In genomic region chr6:33577718-33578117, GRCh38 we compare ENCODE assay signal across 12 cellular contexts. TPM values are rescaled to one million over a fixed set of nuclear protein-coding genes. Genes with fewer than 3 reads are reported as not detected.
DNase-seq lines count a peak whose midpoint lies in the region; ATAC-seq, FAIRE-seq and TF ChIP-seq lines count a peak whose summit lies in the region.
"Had no signal": no experiment of that assay in that cellular context is flagged by ENCODE, and none has a peak within 500 bp of the region (broad histone marks: within the 10 kb centered on the region; RNA-seq: fewer than 3 reads in every experiment).

No MANE protein-coding gene starts in this region.

- intact Hi-C loops in activated B cell treated with CpG ODN at 0.5 μM for 24 hours (cut with micrococcal nuclease): no loop called here

- WGBS in suprapubic skin: 67% methylated on average over 3 of the region's 6 CpGs

- peak overlapping the region; percentile 92 for H3K4me2 ChIP-seq in keratinocyte (ENCODE audit: control insufficient read depth, extremely low read depth, insufficient read depth, low read depth, low read length)

- POLR2A ChIA-PET in activated B cell treated with CpG ODN at 0.5 μM for 24 hours (lab: Charles Lee) (no interaction called here), GM10248 (lab: Yijun Ruan, JAX) (no interaction called here)

- H3K27ac ChIP-seq in keratinocyte (ENCODE audit: control insufficient read depth, insufficient read depth, low read length) (peak overlapping the region; percentile 87), suprapubic skin (peak overlapping the region; percentile 79)

- H3K9me3 ChIP-seq in keratinocyte (ENCODE audit: control insufficient read depth, low read depth, low read length) (no peaks in the 10 kb centered on the region), suprapubic skin (no peaks in the 10 kb centered on the region)

- H3K4me3 ChIP-seq in keratinocyte (ENCODE audit: control insufficient read depth in 2 of 3, extremely low read depth in 1 of 3, insufficient read depth in 2 of 3, low read depth in 1 of 3, low read length in 3 of 3) (peak overlapping the region; percentile 81 to 92 (median 90)), suprapubic skin (peak overlapping the region; percentile 62)

- TF ChIP-seq POLR2A in suprapubic skin (IDR thresholded peaks at IDR 0.05): no peak

- DNase-seq in activated naive CD4-positive, alpha-beta T cell treated with anti-CD3 and anti-CD28 coated beads, Interleukin-2, amount 10 ng/mL, durations not matched to agents 7 days and 5 days: no peak
- no peak for DNase-seq in activated naive CD4-positive, alpha-beta T cell treated with anti-CD3 and anti-CD28 coated beads, Interleukin-2, amount 50 U/mL, for 16 hours
- DNase-seq in activated B cell treated with CpG ODN at 0.5 μM for 24 hours: no peak
- DNase-seq in keratinocyte (ENCODE audit: low read depth, low spot score): no peak
- no peak for DNase-seq in suprapubic skin (ENCODE audit: low spot score in 2 of 2)
- DNase-seq in GM10248 (ENCODE audit: extremely low spot score): no peak
- no peak for DNase-seq in H4 (ENCODE audit: low spot score)
- DNase-seq: cortex of kidney, NCI-H446 treated with DMSO at 0.1 percent for 48 hours had no signal

- CTCF ChIA-PET in activated naive CD4-positive, alpha-beta T cell treated with anti-CD3 and anti-CD28 coated beads, Interleukin-2, amount 10 ng/mL, durations not matched to agents 7 days and 5 days (lab: Charles Lee): interaction anchor here (0.6 kb wide), 1 partner anchor 300 kb away, joined by 3 read pairs; no protein-coding TSS in a partner anchor
- CTCF ChIA-PET in activated B cell treated with CpG ODN at 0.5 μM for 24 hours (lab: Charles Lee): no interaction called here
- CTCF ChIA-PET in GM10248 (lab: Yijun Ruan, JAX): interaction anchor here (1.3 kb wide), 1 partner anchor 7 kb away, joined by 4 read pairs; no protein-coding TSS in a partner anchor

- no peaks in the 10 kb centered on the region for H3K9me3 Mint-ChIP-seq in activated naive CD4-positive, alpha-beta T cell treated with anti-CD3 and anti-CD28 coated beads, Interleukin-2, amount 10 ng/mL, durations not matched to agents 7 days and 5 days
- no peaks in the 10 kb centered on the region for H3K9me3 Mint-ChIP-seq in activated B cell treated with CpG ODN at 0.5 μM for 24 hours

- TF ChIP-seq CTCF in activated B cell treated with CpG ODN at 0.5 μM for 24 hours (IDR thresholded peaks at IDR 0.05) (no peak), keratinocyte (optimal IDR thresholded peaks at IDR 0.05 in 1 of 3, IDR thresholded peaks at IDR 0.05 in 1 of 3, conservative IDR thresholded peaks at IDR 0.05 in 1 of 3; ENCODE audit: extremely low read depth in 1 of 3, insufficient read depth in 2 of 3, low read length in 3 of 3) (no peak), suprapubic skin (IDR thresholded peaks at IDR 0.05) (no peak), GM10248 (IDR thresholded peaks at IDR 0.05; ENCODE audit: control extremely low read depth, extremely low read depth, low read depth, missing control alignments) (no peak)

- no peak for FAIRE-seq in keratinocyte (lab: Jason Lieb, UNC)
- FAIRE-seq: HTR-8/SVneo had no signal

- H3K27ac Mint-ChIP-seq in activated naive CD4-positive, alpha-beta T cell treated with anti-CD3 and anti-CD28 coated beads, Interleukin-2, amount 10 ng/mL, durations not matched to agents 7 days and 5 days: peak overlapping the region; percentile 94
- H3K27ac Mint-ChIP-seq in activated B cell treated with CpG ODN at 0.5 μM for 24 hours: peak overlapping the region; percentile 89

- no peak overlapping the region for H2AFZ ChIP-seq in keratinocyte (ENCODE audit: control insufficient read depth, low read length)

- peaks cover 28 to 38% of the 10 kb centered on the region in 2 experiments for H3K36me3 ChIP-seq in keratinocyte (ENCODE audit: control insufficient read depth in 2 of 2, extremely low read depth in 1 of 2, insufficient read depth in 2 of 2, low read length in 2 of 2)
- peaks cover 43% of the 10 kb centered on the region for H3K36me3 ChIP-seq in suprapubic skin

- no peak for TF ChIP-seq EP300 in suprapubic skin (IDR thresholded peaks at IDR 0.05)

- H3K9ac ChIP-seq in keratinocyte (ENCODE audit: control insufficient read depth, extremely low read depth, insufficient read depth, low read length): peak overlapping the region; percentile 77

- dilution Hi-C loops in keratinocyte (cut with MboI; ENCODE audit: extremely low pct_ligation_motif_present, low sequenced_read_pairs): no loop called here

- no peaks in the 10 kb centered on the region for H3K9me1 ChIP-seq in keratinocyte (ENCODE audit: control insufficient read depth, extremely low read depth, insufficient read depth, low read length)

- peak overlapping the region; percentile 94 for H3K4me3 Mint-ChIP-seq in activated naive CD4-positive, alpha-beta T cell treated with anti-CD3 and anti-CD28 coated beads, Interleukin-2, amount 10 ng/mL, durations not matched to agents 7 days and 5 days
- H3K4me3 Mint-ChIP-seq in activated B cell treated with CpG ODN at 0.5 μM for 24 hours: peak overlapping the region; percentile 88

- H3K27me3 ChIP-seq in keratinocyte (ENCODE audit: control insufficient read depth, extremely low read depth, insufficient read depth, low read length): no peaks in the 10 kb centered on the region
- H3K27me3 ChIP-seq in suprapubic skin: no peaks in the 10 kb centered on the region

- peaks cover 41% of the 10 kb centered on the region for H3K36me3 Mint-ChIP-seq in activated naive CD4-positive, alpha-beta T cell treated with anti-CD3 and anti-CD28 coated beads, Interleukin-2, amount 10 ng/mL, durations not matched to agents 7 days and 5 days
- peaks cover 40% of the 10 kb centered on the region for H3K36me3 Mint-ChIP-seq in activated B cell treated with CpG ODN at 0.5 μM for 24 hours (ENCODE audit: low read depth)

- H3K4me1 Mint-ChIP-seq in activated naive CD4-positive, alpha-beta T cell treated with anti-CD3 and anti-CD28 coated beads, Interleukin-2, amount 10 ng/mL, durations not matched to agents 7 days and 5 days: peaks cover 50% of the 10 kb centered on the region
- H3K4me1 Mint-ChIP-seq in activated B cell treated with CpG ODN at 0.5 μM for 24 hours: peaks cover 41% of the 10 kb centered on the region

- no peak for ATAC-seq in activated B cell treated with CpG ODN at 0.5 μM for 24 hours (ENCODE audit: low read depth)
- no peak for ATAC-seq in HG03025 (IDR thresholded peaks at IDR 0.05; ENCODE audit: low FRiP score, unreplicated experiment)
- ATAC-seq: SK-N-SH treated with all-trans-retinoic acid at 6 μM for 48 hours had no signal

- no peaks in the 10 kb centered on the region for H4K20me1 ChIP-seq in keratinocyte (ENCODE audit: control insufficient read depth, extremely low read depth, insufficient read depth, low read length)

- H3K27me3 Mint-ChIP-seq in activated naive CD4-positive, alpha-beta T cell treated with anti-CD3 and anti-CD28 coated beads, Interleukin-2, amount 10 ng/mL, durations not matched to agents 7 days and 5 days: no peaks in the 10 kb centered on the region
- H3K27me3 Mint-ChIP-seq in activated B cell treated with CpG ODN at 0.5 μM for 24 hours: no peaks in the 10 kb centered on the region

- H3K4me1 ChIP-seq in keratinocyte (ENCODE audit: control insufficient read depth, extremely low read depth, insufficient read depth, low read length): peaks cover 24% of the 10 kb centered on the region
- peaks cover 41% of the 10 kb centered on the region for H3K4me1 ChIP-seq in suprapubic skin

- H3K79me2 ChIP-seq in keratinocyte (ENCODE audit: control insufficient read depth, insufficient read depth, low read length): peaks cover 51% of the 10 kb centered on the region

RNA-seq across cellular contexts. Expression of gene BAK1, which starts 2.4 kb away (rescaled TPM):
- total RNA-seq in activated B cell treated with CpG ODN at 0.5 μM for 24 hours (29.5 and 29.6 TPM in 2 replicates), suprapubic skin (10 to 100 TPM; 12.6 to 15.0 (median 14.3) TPM)
- polyA plus RNA-seq in keratinocyte: 61.1 to 93.0 TPM (median 71.1 TPM) in 3 replicates
- polyA plus RNA-seq in keratinocyte (2011; ENCODE audit: low read depth): 5.8 TPM
- polyA plus RNA-seq in keratinocyte (2011; cell fraction: cytosol; rRNA removed): 62.2 and 89.3 TPM in 2 replicates
- polyA plus RNA-seq in keratinocyte (2011; cell fraction: nucleus; rRNA removed): 43.7 and 54.2 TPM in 2 replicates
- 37.3 and 78.3 TPM in 2 replicates for polyA plus RNA-seq in keratinocyte (2012; ENCODE audit: low replicate concordance)
- polyA minus RNA-seq in keratinocyte: 77.2 to 120 TPM (median 120 TPM) in 3 replicates
- 138 TPM for polyA minus RNA-seq in keratinocyte (2011; cell fraction: cytosol; rRNA and poly(A)+ RNA removed)
- 39.0 and 43.5 TPM in 2 replicates for polyA minus RNA-seq in keratinocyte (2011; cell fraction: nucleus; rRNA and poly(A)+ RNA removed)
- 16.3 and 18.8 TPM in 2 replicates for total RNA-seq in H4 (2014; rRNA removed; shearing (Covaris generic))

RNA-seq across cellular contexts. Expression of gene ITPR3, which starts 43.4 kb away (rescaled TPM):
- total RNA-seq in activated B cell treated with CpG ODN at 0.5 μM for 24 hours: 31.7 and 35.5 TPM in 2 replicates
- 43.3 to 78.0 TPM (median 45.0 TPM) in 3 replicates for polyA plus RNA-seq in keratinocyte
- 43.1 TPM for polyA plus RNA-seq in keratinocyte (2011; ENCODE audit: low read depth)
- polyA plus RNA-seq in keratinocyte (2011; cell fraction: cytosol; rRNA removed): 39.3 and 57.7 TPM in 2 replicates
- 283 and 333 TPM in 2 replicates for polyA plus RNA-seq in keratinocyte (2011; cell fraction: nucleus; rRNA removed)
- 49.7 and 77.8 TPM in 2 replicates for polyA plus RNA-seq in keratinocyte (2012; ENCODE audit: low replicate concordance)
- 101 to 338 TPM (median 132 TPM) in 3 replicates for polyA minus RNA-seq in keratinocyte
- 94.4 TPM for polyA minus RNA-seq in keratinocyte (2011; cell fraction: cytosol; rRNA and poly(A)+ RNA removed)
- 224 and 276 TPM in 2 replicates for polyA minus RNA-seq in keratinocyte (2011; cell fraction: nucleus; rRNA and poly(A)+ RNA removed)
- total RNA-seq in suprapubic skin: 100 to 1,000 TPM; 174 to 206 (median 199) TPM
- 6.6 and 9.8 TPM in 2 replicates for total RNA-seq in H4 (2014; rRNA removed; shearing (Covaris generic))
